In genomic region chr12:119181944-119182343, GRCh38 we compare ENCODE assay signal across 17 cellular contexts. TPM values are rescaled to one million over a fixed set of nuclear protein-coding genes. Genes with fewer than 3 reads are reported as not detected.
DNase-seq lines count a peak whose midpoint lies in the region; ATAC-seq and TF ChIP-seq lines count a peak whose summit lies in the region.
"Had no signal": no experiment of that assay in that cellular context is flagged by ENCODE, and none has a peak within 500 bp of the region (broad histone marks: within the 10 kb centered on the region; RNA-seq: fewer than 3 reads in every experiment).

No MANE protein-coding gene starts in this region.

- no peak for DNase-seq in heart right ventricle
- DNase-seq in cardiac septum (ENCODE audit: low spot score): no peak
- peak; percentile 57 for DNase-seq in islet precursor cell
- no peak for DNase-seq in retinal pigment epithelial cell (ENCODE audit: low read depth)
- no peak for DNase-seq in vagina (ENCODE audit: extremely low spot score in 2 of 2)
- DNase-seq in AG08395 (ENCODE audit: low spot score): no peak
- DNase-seq in retina: no peak
- DNase-seq: activated CD4-positive, alpha-beta T cell treated with anti-CD3 and anti-CD28 coated beads, Interleukin-2, amount 10 ng/mL, durations not matched to agents 24 days and 14 days; GF-D8; head of caudate nucleus; KG1; kidney glomerular epithelial cell; stimulated activated naive CD4-positive, alpha-beta T cell had no signal

- no peak for TF ChIP-seq POLR2A in vagina (IDR thresholded peaks at IDR 0.05)

- H3K4me3 ChIP-seq in heart right ventricle (peak overlapping the region; percentile 58 to 89 (median 72)), retinal pigment epithelial cell (ENCODE audit: low read length) (peak overlapping the region; percentile 67), vagina (peak overlapping the region; percentile 61 to 65)
- H3K4me3 ChIP-seq: neural progenitor cell, SJSA1 had no signal

- H3K9me3 ChIP-seq in heart right ventricle: no peaks in the 10 kb centered on the region
- no peaks in the 10 kb centered on the region for H3K9me3 ChIP-seq in vagina
- H3K9me3 ChIP-seq: SJSA1 had no signal

- H3K27me3 ChIP-seq in heart right ventricle (peaks cover 0 to 13% (median 0%) of the 10 kb centered on the region in 7 donors), vagina (no peaks in the 10 kb centered on the region)
- H3K27me3 ChIP-seq: SJSA1 had no signal

- no peak for TF ChIP-seq CTCF in heart right ventricle (IDR thresholded peaks at IDR 0.05)
- no peak for TF ChIP-seq CTCF in retinal pigment epithelial cell (conservative IDR thresholded peaks at IDR 0.05; ENCODE audit: low read depth, low read length)
- TF ChIP-seq CTCF in vagina (IDR thresholded peaks at IDR 0.05): no peak

- H3K27ac ChIP-seq in heart right ventricle (peak overlapping the region; percentile 49 to 99 (median 92)), vagina (peak overlapping the region; percentile 54)
- H3K27ac ChIP-seq: neural progenitor cell, SJSA1 had no signal

- intact Hi-C loops in heart right ventricle (cut with DNase I) (loop anchor here in 2 of 10 donors (5.0 to 10.0 kb wide), 3 partner anchors 65 to 193 kb away; no protein-coding TSS in a partner anchor), cardiac septum (cut with DNase I) (no loop called here), vagina (cut with DNase I) (no loop called here)

- H3K4me1 ChIP-seq in heart right ventricle (peaks cover 2 to 63% (median 33%) of the 10 kb centered on the region in 9 donors), vagina (peaks cover 45% of the 10 kb centered on the region)
- H3K4me1 ChIP-seq: neural progenitor cell had no signal

- 36 to 54% methylated on average over 3 of the region's 3 CpGs for WGBS in heart right ventricle, 2 donors

- ATAC-seq in heart right ventricle (no peak), HG03159 (IDR thresholded peaks at IDR 0.05; ENCODE audit: unreplicated experiment) (no peak)
- ATAC-seq: activated naive CD4-positive, alpha-beta T cell treated with anti-CD3 and anti-CD28 coated beads, Interleukin-2, amount 50 U/mL, for 72 hours had no signal

- peaks cover 0 to 13% (median 1%) of the 10 kb centered on the region in 9 donors for H3K36me3 ChIP-seq in heart right ventricle
- H3K36me3 ChIP-seq in vagina: no peaks in the 10 kb centered on the region
- H3K36me3 ChIP-seq: neural progenitor cell, SJSA1 had no signal

RNA-seq across cellular contexts. Expression of gene HSPB8, which starts 3.2 kb away (rescaled TPM):
- total RNA-seq in heart right ventricle (100 to 1,000 TPM; 421 to 720 (median 568) TPM), cardiac septum (529 TPM), vagina (58.4 TPM)
- polyA plus RNA-seq in heart right ventricle: 100 to 1,000 TPM; 250 to 442 TPM
- total RNA-seq: activated CD4-positive, alpha-beta T cell treated with anti-CD3 and anti-CD28 coated beads, Interleukin-2, amount 10 ng/mL, durations not matched to agents 24 days and 14 days; activated naive CD4-positive, alpha-beta T cell treated with anti-CD3 and anti-CD28 coated beads, Interleukin-2, amount 50 U/mL, for 72 hours had no signal
